Comparison of ENCODE assay signal across 33 cellular contexts in the genomic region with DNA sequence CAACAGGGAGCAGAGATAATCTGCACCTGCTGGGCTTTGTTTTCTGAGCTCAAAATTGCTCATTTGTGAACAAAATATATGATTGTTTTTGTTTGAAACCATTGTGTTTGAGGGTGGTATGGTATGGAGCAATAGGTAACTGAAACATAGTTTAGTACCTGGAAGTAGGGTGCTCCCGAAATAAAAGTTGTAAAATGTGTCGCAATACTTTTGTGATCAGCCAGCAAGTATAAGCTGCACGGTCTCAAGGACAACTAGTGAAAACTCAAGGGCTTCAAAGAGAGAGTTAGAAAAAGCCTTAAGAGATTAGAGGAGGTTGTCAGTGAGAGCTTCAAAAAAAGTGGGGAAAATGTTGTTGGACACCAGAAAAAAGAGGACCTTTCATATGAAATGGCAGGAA.
"Had no signal": no experiment of that assay in that cellular context is flagged by ENCODE, and none has a peak within 500 bp of the region (broad histone marks: within the 10 kb centered on the region; RNA-seq: fewer than 3 reads in every experiment).

No MANE protein-coding gene starts in this region.

- H3K9me3 ChIP-seq: adrenal gland, body of pancreas, breast epithelium had no signal

- H3K36me3 ChIP-seq: adrenal gland, brain microvascular endothelial cell, breast epithelium had no signal

- H3K4me1 ChIP-seq: adrenal gland, body of pancreas, breast epithelium had no signal

- H3K27ac ChIP-seq: adrenal gland, body of pancreas, brain microvascular endothelial cell, breast epithelium, VCaP had no signal

- ATAC-seq: activated CD8-positive, alpha-beta T cell treated with anti-CD3 and anti-CD28 coated beads for 36 hours; activated naive CD4-positive, alpha-beta T cell treated with anti-CD3 and anti-CD28 coated beads, Interleukin-2, amount 50 U/mL, for 72 hours; activated T-cell treated with anti-CD3 and anti-CD28 coated beads, Interleukin-2, amount 50 U/mL, for 4 hours; activated T-cell treated with anti-CD3 and anti-CD28 coated beads, Interleukin-2, amount 50 U/mL, for 72 hours; activated T-helper 17 cell treated with anti-CD3 and anti-CD28 coated beads, Interleukin-2, amount 50 U/mL, for 72 hours; body of pancreas had no signal

- DNase-seq: activated B cell treated with CpG ODN at 0.5 μM for 24 hours; activated CD4-positive, alpha-beta memory T cell treated with anti-CD3 and anti-CD28 coated beads for 36 hours; activated CD4-positive, alpha-beta T cell treated with anti-CD3 and anti-CD28 coated beads for 4 hours; activated CD4-positive, alpha-beta T cell treated with anti-CD3 and anti-CD28 coated beads, Interleukin-2, amount 10 ng/mL, durations not matched to agents 24 days and 14 days; activated CD4-positive, alpha-beta T cell treated with anti-CD3 and anti-CD28 coated beads, Interleukin-2, amount 50 U/mL, for 1 hour; activated CD4-positive, alpha-beta T cell treated with anti-CD3 and anti-CD28 coated beads, Interleukin-2, amount 50 U/mL, for 4 hours; activated CD4-positive, CD25-positive, alpha-beta regulatory T cell treated with anti-CD3 and anti-CD28 coated beads, Interleukin-2, amount 50 U/mL, for 72 hours; activated CD8-positive, alpha-beta memory T cell treated with anti-CD3 and anti-CD28 coated beads, Interleukin-2, amount 50 U/mL, for 4 hours; activated CD8-positive, alpha-beta T cell treated with anti-CD3 and anti-CD28 coated beads for 36 hours; activated effector memory CD4-positive, alpha-beta T cell treated with anti-CD3 and anti-CD28 coated beads, Interleukin-2, amount 50 U/mL, for 16 hours; activated gamma-delta T cell treated with Interleukin-2 at 50 U/mL for 16 hours; activated naive CD4-positive, alpha-beta T cell; activated naive CD4-positive, alpha-beta T cell treated with anti-CD3 and anti-CD28 coated beads for 36 hours; activated naive CD4-positive, alpha-beta T cell treated with anti-CD3 and anti-CD28 coated beads, Interleukin-2, amount 50 U/mL, for 16 hours; activated naive CD8-positive, alpha-beta T cell treated with anti-CD3 and anti-CD28 coated beads for 36 hours; activated T-cell treated with anti-CD3 and anti-CD28 coated beads for 4 hours; activated T-cell treated with anti-CD3 and anti-CD28 coated beads, Interleukin-2, amount 50 U/mL, for 1 hour; activated T-cell treated with anti-CD3 and anti-CD28 coated beads, Interleukin-2, amount 50 U/mL, for 4 hours; activated T-cell treated with anti-CD3 and anti-CD28 coated beads, Interleukin-2, amount 50 U/mL, for 72 hours; adrenal gland; amniotic stem cell; aorta; body of pancreas; brain microvascular endothelial cell; central memory CD4-positive, alpha-beta T cell; T-helper 2 cell; T-helper 9 cell had no signal

- H3K27me3 ChIP-seq: adrenal gland, body of pancreas, brain microvascular endothelial cell, breast epithelium had no signal

- H3K4me3 ChIP-seq: adrenal gland, body of pancreas, breast epithelium had no signal

- FAIRE-seq: astrocyte, TTC549 had no signal
